In genomic region chr1:115134850-115135484, GRCh38 we compare ENCODE assay signal across 13 cellular contexts. TPM values are rescaled to one million over a fixed set of nuclear protein-coding genes. Genes with fewer than 3 reads are reported as not detected.
DNase-seq lines count a peak whose midpoint lies in the region; ATAC-seq and TF ChIP-seq lines count a peak whose summit lies in the region.
"Had no signal": no experiment of that assay in that cellular context is flagged by ENCODE, and none has a peak within 500 bp of the region (broad histone marks: within the 10 kb centered on the region; RNA-seq: fewer than 3 reads in every experiment).

No MANE protein-coding gene starts in this region.

- H3K36me3 Mint-ChIP-seq in WTC11 = no peaks in the 10 kb centered on the region
- H3K36me3 Mint-ChIP-seq: activated naive CD8-positive, alpha-beta T cell had no signal

- H3K9ac ChIP-seq in fibroblast of lung (ENCODE audit: insufficient read depth, low read length) = no peak overlapping the region
- no peak overlapping the region for H3K9ac ChIP-seq in MM.1S (ENCODE audit: low read length)
- H3K9ac ChIP-seq in colonic mucosa (ENCODE audit: low read depth in 2 of 2, low read length in 2 of 2) = no peak overlapping the region

- peak; percentile 8 for TF ChIP-seq CTCF in RWPE2 (IDR thresholded peaks at IDR 0.05; ENCODE audit: poor library complexity, severe bottlenecking)
- TF ChIP-seq CTCF in fibroblast of lung (conservative IDR thresholded peaks at IDR 0.05 in 1 of 2, IDR thresholded peaks at IDR 0.05 in 1 of 2; ENCODE audit: low read depth in 1 of 2, low read length in 2 of 2) = no peak
- peak; percentile 22 for TF ChIP-seq CTCF in retinal pigment epithelial cell (conservative IDR thresholded peaks at IDR 0.05; ENCODE audit: low read depth, low read length)
- TF ChIP-seq CTCF in MM.1S (IDR thresholded peaks at IDR 0.05; ENCODE audit: low read length) = no peak
- no peak for TF ChIP-seq CTCF in WTC11 (IDR thresholded peaks at IDR 0.05)
- no peak for TF ChIP-seq CTCF in colonic mucosa (IDR thresholded peaks at IDR 0.05)

- H3K9me2 ChIP-seq in MM.1S (replicated peaks; ENCODE audit: insufficient read depth, low read length) = no peaks in the 10 kb centered on the region

- H3K27ac ChIP-seq in RWPE2 (ENCODE audit: poor library complexity, severe bottlenecking) (peak overlapping the region; percentile 83), fibroblast of lung (ENCODE audit: insufficient read depth, low read length) (peak overlapping the region; percentile 40), MM.1S (ENCODE audit: low read length) (no peak overlapping the region), colonic mucosa (no peak overlapping the region)

- H2AFZ ChIP-seq in fibroblast of lung (ENCODE audit: low read length) (no peak overlapping the region), MM.1S (ENCODE audit: low read length) (no peak overlapping the region)

- intact Hi-C loops in colonic mucosa (cut with DNase I) = no loop called here

- no peak overlapping the region for H3K27ac Mint-ChIP-seq in WTC11
- H3K27ac Mint-ChIP-seq: activated naive CD8-positive, alpha-beta T cell had no signal

- H3F3A ChIP-seq in MM.1S (ENCODE audit: insufficient read depth, low read length) = no peaks in the 10 kb centered on the region

- peak overlapping the region; percentile 27 for H3K4me2 ChIP-seq in fibroblast of lung (ENCODE audit: extremely low read depth, insufficient read depth, low read length)
- H3K4me2 ChIP-seq in MM.1S (ENCODE audit: low read depth, low read length) = no peak overlapping the region

- H4K20me1 ChIP-seq in fibroblast of lung (ENCODE audit: control insufficient read depth, extremely low read depth, insufficient read depth, low read length) (no peaks in the 10 kb centered on the region), MM.1S (ENCODE audit: insufficient read depth, low read length) (no peaks in the 10 kb centered on the region)

- ATAC-seq in RWPE2 (ENCODE audit: low read depth) (peak; percentile 66), GM21737 (IDR thresholded peaks at IDR 0.05; ENCODE audit: unreplicated experiment) (no peak), WTC11 (no peak)

- H3K36me3 ChIP-seq in RWPE2 (ENCODE audit: low read depth) (no peaks in the 10 kb centered on the region), fibroblast of lung (ENCODE audit: control insufficient read depth, insufficient read depth, low read length) (no peaks in the 10 kb centered on the region), MM.1S (replicated peaks; ENCODE audit: insufficient read depth, low read length) (no peaks in the 10 kb centered on the region), colonic mucosa (no peaks in the 10 kb centered on the region)

- CTCF ChIA-PET in WTC11 (lab: Charles Lee) = interaction anchor here (1.8 kb wide), 1 partner anchor 48 kb away, joined by 9 read pairs; no protein-coding TSS in a partner anchor

- no peak overlapping the region for H3K4me3 ChIP-seq in RWPE2 (ENCODE audit: severe bottlenecking)
- H3K4me3 ChIP-seq in fibroblast of lung (replicated peaks in 1 of 4; ENCODE audit: control extremely low read depth in 1 of 4, insufficient read depth in 1 of 4, low read depth in 3 of 4, low read length in 4 of 4) = no peak overlapping the region
- no peak overlapping the region for H3K4me3 ChIP-seq in retinal pigment epithelial cell (ENCODE audit: low read length)
- no peak overlapping the region for H3K4me3 ChIP-seq in MM.1S (ENCODE audit: low read length)
- no peak overlapping the region for H3K4me3 ChIP-seq in colonic mucosa

- peak; percentile 23 for DNase-seq in ELF-1 (ENCODE audit: low read depth, low spot score)
- no peak for DNase-seq in RWPE2 (ENCODE audit: low spot score)
- DNase-seq in fibroblast of lung (ENCODE audit: low read depth in 2 of 2) = peak; percentile 18 to 88
- DNase-seq in retinal pigment epithelial cell (ENCODE audit: low read depth) = peak; percentile 41
- no peak for DNase-seq in MM.1S
- no peak for DNase-seq in WTC11 (ENCODE audit: low spot score)
- no peak for DNase-seq in colonic mucosa
- DNase-seq: activated CD4-positive, alpha-beta T cell treated with anti-CD3 and anti-CD28 coated beads, Interleukin-2, amount 50 U/mL, for 4 hours; DMS153; hippocampal formation; SHP77 had no signal

- no peak overlapping the region for H3K4me3 Mint-ChIP-seq in WTC11
- H3K4me3 Mint-ChIP-seq: activated naive CD8-positive, alpha-beta T cell had no signal

- no peaks in the 10 kb centered on the region for H3K79me2 ChIP-seq in fibroblast of lung (ENCODE audit: control insufficient read depth, insufficient read depth, low read length)
- H3K79me2 ChIP-seq in MM.1S (ENCODE audit: low read length) = no peaks in the 10 kb centered on the region

- H3K4me1 ChIP-seq in RWPE2 (ENCODE audit: insufficient read depth, poor library complexity, severe bottlenecking) = peaks cover 40% of the 10 kb centered on the region
- H3K4me1 ChIP-seq in fibroblast of lung (ENCODE audit: control insufficient read depth, extremely low read depth, insufficient read depth, low read length) = peaks cover 13% of the 10 kb centered on the region
- H3K4me1 ChIP-seq in MM.1S (ENCODE audit: low read length) = no peaks in the 10 kb centered on the region
- H3K4me1 ChIP-seq in colonic mucosa = no peaks in the 10 kb centered on the region

- H3K9me3 Mint-ChIP-seq in WTC11 = peaks cover 7% of the 10 kb centered on the region

- H3K9me3 ChIP-seq in RWPE2 (ENCODE audit: severe bottlenecking) = no peaks in the 10 kb centered on the region
- no peaks in the 10 kb centered on the region for H3K9me3 ChIP-seq in fibroblast of lung (ENCODE audit: control insufficient read depth, insufficient read depth, low read depth, low read length)
- H3K9me3 ChIP-seq in MM.1S (replicated peaks; ENCODE audit: insufficient read depth, low read length) = no peaks in the 10 kb centered on the region
- no peaks in the 10 kb centered on the region for H3K9me3 ChIP-seq in colonic mucosa

- H3K27me3 Mint-ChIP-seq in WTC11 (ENCODE audit: low read depth) = no peaks in the 10 kb centered on the region; the same call in none of the 2 replicates

- no peaks in the 10 kb centered on the region for H3K27me3 ChIP-seq in RWPE2 (ENCODE audit: insufficient read depth, poor library complexity, severe bottlenecking)
- H3K27me3 ChIP-seq in fibroblast of lung (ENCODE audit: control insufficient read depth, insufficient read depth, low read length) = no peaks in the 10 kb centered on the region
- H3K27me3 ChIP-seq in MM.1S (replicated peaks; ENCODE audit: insufficient read depth, low read length) = no peaks in the 10 kb centered on the region
- H3K27me3 ChIP-seq in colonic mucosa = no peaks in the 10 kb centered on the region

- POLR2A ChIA-PET in WTC11 (lab: Charles Lee) = no interaction called here

- H3K4me1 Mint-ChIP-seq in WTC11 = no peaks in the 10 kb centered on the region

TF ChIP-seq in WTC11, 78 proteins besides CTCF, POLR2A, EP300 and RAD21 (continues in another document):
- TF ChIP-seq ATF6 (CRISPR knock-in tag; IDR thresholded peaks at IDR 0.05) (no peak), ESRRA (CRISPR knock-in tag; IDR thresholded peaks at IDR 0.05; ENCODE audit: borderline replicate concordance) (no peak), ATF2 (CRISPR knock-in tag; IDR thresholded peaks at IDR 0.05; ENCODE audit: borderline replicate concordance, low read depth) (no peak), ZMAT4 (CRISPR knock-in tag; IDR thresholded peaks at IDR 0.05) (no peak), MAX (CRISPR knock-in tag; IDR thresholded peaks at IDR 0.05) (no peak), SMAD4 (CRISPR knock-in tag; IDR thresholded peaks at IDR 0.05) (no peak), ATF3 (CRISPR knock-in tag; conservative IDR thresholded peaks at IDR 0.05) (no peak), CREB1 (CRISPR knock-in tag; IDR thresholded peaks at IDR 0.05) (no peak), OVOL2 (CRISPR knock-in tag; IDR thresholded peaks at IDR 0.05; ENCODE audit: borderline replicate concordance) (no peak)

RNA-seq across cellular contexts. Expression of gene TSPAN2, which starts 45.7 kb away (rescaled TPM):
- total RNA-seq in fibroblast of lung (0.66 and 2.1 TPM in 2 replicates), WTC11 (2021) (12.0 to 14.8 TPM (median 14.6 TPM) in 3 replicates), colonic mucosa (10 to 100 TPM in 1 of 2 donors, 1 to 10 TPM in 1; 2.1 to 14.6 TPM)
- 0.08 and 0.20 TPM in 2 replicates for polyA plus RNA-seq in fibroblast of lung
- 0.15 and 0.51 TPM in 2 replicates for polyA plus RNA-seq in fibroblast of lung (2012)
- not detected in 2 replicates for polyA minus RNA-seq in fibroblast of lung (ENCODE audit: low replicate concordance)

Comparison
In these comparisons a context has a peak if more than half of its experiments do, and no peak if none do; other contexts are left out.
1. DNase-seq: peak in ELF-1 (single experiment), fibroblast of lung (2 of 2) and retinal pigment epithelial cell (single experiment); none in RWPE2 (single experiment), MM.1S (single experiment), WTC11 (single experiment) and colonic mucosa (single experiment).
2. H3K27ac ChIP-seq: peak in RWPE2 (single experiment) and fibroblast of lung (single experiment); none in MM.1S (single experiment) and colonic mucosa (single experiment).
3. CTCF ChIP-seq: peak in RWPE2 (single experiment) and retinal pigment epithelial cell (single experiment); none in fibroblast of lung (0 of 2), MM.1S (single experiment), WTC11 (single experiment) and colonic mucosa (single experiment).